In genomic region chr7:151351027-151351426, GRCh38 we compare ENCODE assay signal across 10 cellular contexts. TPM values are rescaled to one million over a fixed set of nuclear protein-coding genes. Genes with fewer than 3 reads are reported as not detected.
A peak's percentile ranks its signal among the peaks of the same experiment; 100 is the strongest.
DNase-seq lines count a peak whose midpoint lies in the region; ATAC-seq and TF ChIP-seq lines count a peak whose summit lies in the region.
"Had no signal": no experiment of that assay in that cellular context is flagged by ENCODE, and none has a peak within 500 bp of the region (broad histone marks: within the 10 kb centered on the region; RNA-seq: fewer than 3 reads in every experiment).

No MANE protein-coding gene starts in this region.

- peaks cover 42% of the 10 kb centered on the region for H3K4me1 Mint-ChIP-seq in T-helper 1 cell treated with Interleukin-12 subunit alpha and Interleukin-12 subunit beta and Interleukin-4 antibody, amounts not matched to agents 30 μg/mL and 1 μg/mL, for 36 hours (ENCODE audit: low read depth)
- peaks cover 23 to 30% of the 10 kb centered on the region in 2 donors for H3K4me1 Mint-ChIP-seq in effector memory CD8-positive, alpha-beta T cell (ENCODE audit: low read depth in 2 of 2)

- no peaks in the 10 kb centered on the region for H3K9me3 Mint-ChIP-seq in T-helper 1 cell treated with Interleukin-12 subunit alpha and Interleukin-12 subunit beta and Interleukin-4 antibody, amounts not matched to agents 30 μg/mL and 1 μg/mL, for 36 hours
- no peaks in the 10 kb centered on the region for H3K9me3 Mint-ChIP-seq in effector memory CD8-positive, alpha-beta T cell

- peak overlapping the region; percentile 49 for H3K4me3 Mint-ChIP-seq in T-helper 1 cell treated with Interleukin-12 subunit alpha and Interleukin-12 subunit beta and Interleukin-4 antibody, amounts not matched to agents 30 μg/mL and 1 μg/mL, for 36 hours
- peak overlapping the region; percentile 23 to 79 for H3K4me3 Mint-ChIP-seq in effector memory CD8-positive, alpha-beta T cell

- DNase-seq in NCI-H82 (lab: John Stamatoyannopoulos, UW), result peak; percentile 27
- no peak for DNase-seq in NCI-H82 treated with DMSO at 0.1 percent for 48 hours (lab: John Stamatoyannopoulos, UW; ENCODE audit: unreplicated experiment)
- no peak for DNase-seq in effector memory CD8-positive, alpha-beta T cell
- peak; percentile 40 for DNase-seq in stimulated activated CD8-positive, alpha-beta memory T cell treated with anti-CD3 and anti-CD28 coated beads, Interleukin-4, amount 100 ng/mL, for 24 hours (ENCODE audit: low read depth)
- no peak for DNase-seq in GF-D8 (lab: John Stamatoyannopoulos, UW)
- DNase-seq in SKM-1 treated with dmso at 0.1 percent for 144 hours (lab: John Stamatoyannopoulos, UW; ENCODE audit: unreplicated experiment), result no peak
- no peak for DNase-seq in omental fat pad (ENCODE audit: low spot score)
- DNase-seq: IMR-90, pancreas had no signal

- ATAC-seq in effector memory CD8-positive, alpha-beta T cell (replicated peaks), result no peak
- ATAC-seq in omental fat pad (ENCODE audit: low FRiP score), result no peak

- no peaks in the 10 kb centered on the region for H3K27me3 Mint-ChIP-seq in T-helper 1 cell treated with Interleukin-12 subunit alpha and Interleukin-12 subunit beta and Interleukin-4 antibody, amounts not matched to agents 30 μg/mL and 1 μg/mL, for 36 hours (ENCODE audit: low read depth)
- no peaks in the 10 kb centered on the region for H3K27me3 Mint-ChIP-seq in effector memory CD8-positive, alpha-beta T cell

- peaks cover 48% of the 10 kb centered on the region for H3K36me3 Mint-ChIP-seq in T-helper 1 cell treated with Interleukin-12 subunit alpha and Interleukin-12 subunit beta and Interleukin-4 antibody, amounts not matched to agents 30 μg/mL and 1 μg/mL, for 36 hours (ENCODE audit: low read depth)
- H3K36me3 Mint-ChIP-seq in effector memory CD8-positive, alpha-beta T cell (ENCODE audit: insufficient read depth), result peaks cover 84% of the 10 kb centered on the region

- peak overlapping the region; percentile 85 for H3K27ac Mint-ChIP-seq in T-helper 1 cell treated with Interleukin-12 subunit alpha and Interleukin-12 subunit beta and Interleukin-4 antibody, amounts not matched to agents 30 μg/mL and 1 μg/mL, for 36 hours
- peak overlapping the region; percentile 89 to 98 for H3K27ac Mint-ChIP-seq in effector memory CD8-positive, alpha-beta T cell

- no peak for TF ChIP-seq CTCF in omental fat pad (IDR thresholded peaks at IDR 0.05)

RNA-seq across cellular contexts. Expression of gene NUB1, which starts 9.4 kb away (rescaled TPM):
- 10 to 100 TPM; 48.6 to 76.4 (median 56.0) TPM for total RNA-seq in omental fat pad

RNA-seq across cellular contexts. Expression of gene WDR86, which starts 58.8 kb away (rescaled TPM):
- 10 to 100 TPM; 17.2 to 41.5 (median 22.1) TPM for total RNA-seq in omental fat pad
- total RNA-seq: IMR-90 had no signal

Comparison
In these comparisons a context has a peak if more than half of its experiments do, and no peak if none do; other contexts are left out.
1. DNase-seq: peak in NCI-H82 (single experiment) and stimulated activated CD8-positive, alpha-beta memory T cell treated with anti-CD3 and anti-CD28 coated beads, Interleukin-4, amount 100 ng/mL, for 24 hours (single experiment); none in NCI-H82 treated with DMSO at 0.1 percent for 48 hours (single experiment), effector memory CD8-positive, alpha-beta T cell (0 of 3), GF-D8 (single experiment), SKM-1 treated with dmso at 0.1 percent for 144 hours (single experiment) and omental fat pad (single experiment).